Comparison of ENCODE assay signal across 12 cellular contexts in genomic region chr10:124698560-124699470, GRCh38. TPM values are rescaled to one million over a fixed set of nuclear protein-coding genes. Genes with fewer than 3 reads are reported as not detected.
DNase-seq lines count a peak whose midpoint lies in the region; ATAC-seq and TF ChIP-seq lines count a peak whose summit lies in the region.
"Had no signal": no experiment of that assay in that cellular context is flagged by ENCODE, and none has a peak within 500 bp of the region (broad histone marks: within the 10 kb centered on the region; RNA-seq: fewer than 3 reads in every experiment).

No MANE protein-coding gene starts in this region.

- no peak overlapping the region for H3K4me3 ChIP-seq in mesenchymal stem cell (ENCODE audit: insufficient read depth in 1 of 2, low read depth in 1 of 2, low read length in 2 of 2)
- H3K4me3 ChIP-seq in BE2C (ENCODE audit: low read depth, low read length) = no peak overlapping the region
- H3K4me3 ChIP-seq: A549, K562 had no signal

- H3K18ac ChIP-seq in mesenchymal stem cell (ENCODE audit: low read depth in 1 of 2, low read length in 2 of 2) = no peak overlapping the region

- no peak for ATAC-seq in activated T-helper 17 cell treated with anti-CD3 and anti-CD28 coated beads, Interleukin-2, amount 50 U/mL, for 72 hours (replicated peaks)
- ATAC-seq: foreskin keratinocyte, K562 had no signal

- H2AFZ ChIP-seq in mesenchymal stem cell (ENCODE audit: low read depth, low read length) = no peak overlapping the region

- no peak overlapping the region for H2BK5ac ChIP-seq in mesenchymal stem cell (ENCODE audit: low read depth, low read length, poor library complexity, severe bottlenecking)

- H3K4me1 Mint-ChIP-seq in T-helper 2 cell treated with Interferon-gamma antibody and Interleukin-4, amounts not matched to agents 5 μg/mL and 100 μg/mL, for 36 hours (ENCODE audit: low read depth) = peaks cover 74% of the 10 kb centered on the region
- H3K4me1 Mint-ChIP-seq in activated T-helper 17 cell treated with anti-CD3 and anti-CD28 coated beads, Interleukin-2, amount 50 U/mL, for 72 hours = peaks cover 86% of the 10 kb centered on the region

- no peak overlapping the region for H3K14ac ChIP-seq in mesenchymal stem cell (ENCODE audit: low read length in 2 of 2)

- H3K36me3 ChIP-seq in mesenchymal stem cell (ENCODE audit: control insufficient read depth in 1 of 2, insufficient read depth in 2 of 2, low read depth in 1 of 2, low read length in 2 of 2) (peaks cover 21 to 51% of the 10 kb centered on the region in 2 experiments), BE2C (peaks cover 10% of the 10 kb centered on the region)

- peaks cover 45% of the 10 kb centered on the region for H3K79me1 ChIP-seq in mesenchymal stem cell (replicated peaks; ENCODE audit: low read length, poor library complexity, severe bottlenecking)

- H3K9me3 ChIP-seq in mesenchymal stem cell (ENCODE audit: control insufficient read depth, low read length) = no peaks in the 10 kb centered on the region
- no peaks in the 10 kb centered on the region for H3K9me3 ChIP-seq in BE2C
- H3K9me3 ChIP-seq: A549 had no signal

- TF ChIP-seq CTCF in BE2C (IDR thresholded peaks at IDR 0.05; ENCODE audit: low read depth, low read length) = no peak

- H2BK120ac ChIP-seq in mesenchymal stem cell (ENCODE audit: low read depth, low read length) = no peak overlapping the region

- H3K4ac ChIP-seq in mesenchymal stem cell (ENCODE audit: low read depth in 1 of 2, low read length in 2 of 2) = peak overlapping the region in 1 of 2 experiments; percentile 11

- no peak overlapping the region for H3K9ac ChIP-seq in mesenchymal stem cell (ENCODE audit: low read length)

- H2AK5ac ChIP-seq in mesenchymal stem cell (ENCODE audit: low read length, severe bottlenecking) = no peak overlapping the region

- H3K36me3 Mint-ChIP-seq in T-helper 2 cell treated with Interferon-gamma antibody and Interleukin-4, amounts not matched to agents 5 μg/mL and 100 μg/mL, for 36 hours (ENCODE audit: low read depth) = peaks cover 56% of the 10 kb centered on the region
- peaks cover 91% of the 10 kb centered on the region for H3K36me3 Mint-ChIP-seq in activated T-helper 17 cell treated with anti-CD3 and anti-CD28 coated beads, Interleukin-2, amount 50 U/mL, for 72 hours (ENCODE audit: low read depth)

- H3K23ac ChIP-seq in mesenchymal stem cell (ENCODE audit: low read length in 2 of 2) = no peak overlapping the region

- H3K27me3 ChIP-seq in mesenchymal stem cell (ENCODE audit: control insufficient read depth in 1 of 2, insufficient read depth in 1 of 2, low read length in 2 of 2) (no peaks in the 10 kb centered on the region), BE2C (no peaks in the 10 kb centered on the region)
- H3K27me3 ChIP-seq: foreskin keratinocyte had no signal

- no peak overlapping the region for H3K4me2 ChIP-seq in mesenchymal stem cell (ENCODE audit: low read length, poor library complexity, severe bottlenecking)
- H3K4me2 ChIP-seq: A549 had no signal

- no peak for DNase-seq in T-helper 2 cell treated with Interferon-gamma antibody and Interleukin-4, amounts not matched to agents 5 μg/mL and 100 μg/mL, for 36 hours (ENCODE audit: low spot score)
- DNase-seq in T-helper 2 cell (no peak), mesenchymal stem cell (no peak), substantia nigra (lab: John Stamatoyannopoulos, UW) (peak in 1 of 49 donors; percentile 52), BE2C (no peak), kidney tubule cell (ENCODE audit: low spot score) (no peak), SHP77 treated with DMSO at 0.1 percent for 48 hours (lab: John Stamatoyannopoulos, UW) (no peak)
- DNase-seq: foreskin keratinocyte, NCI-H2227 treated with DMSO at 0.1 percent for 48 hours had no signal

- no peak overlapping the region for H2BK15ac ChIP-seq in mesenchymal stem cell (ENCODE audit: low read depth, poor library complexity, severe bottlenecking)

- H4K91ac ChIP-seq in mesenchymal stem cell (ENCODE audit: low read length) = peak overlapping the region; percentile 40

- WGBS in mesenchymal stem cell = 98% methylated on average over 18 of the region's 18 CpGs

- H3K9me3 Mint-ChIP-seq in T-helper 2 cell treated with Interferon-gamma antibody and Interleukin-4, amounts not matched to agents 5 μg/mL and 100 μg/mL, for 36 hours = no peaks in the 10 kb centered on the region
- no peaks in the 10 kb centered on the region for H3K9me3 Mint-ChIP-seq in activated T-helper 17 cell treated with anti-CD3 and anti-CD28 coated beads, Interleukin-2, amount 50 U/mL, for 72 hours

- H3K27ac ChIP-seq in mesenchymal stem cell (ENCODE audit: low read length, poor library complexity, severe bottlenecking) (no peak overlapping the region), substantia nigra (ENCODE audit: low read depth, low read length, poor library complexity, severe bottlenecking) (peak overlapping the region; percentile 99)
- H3K27ac ChIP-seq: A549, foreskin keratinocyte had no signal

- H3K27me3 Mint-ChIP-seq in T-helper 2 cell treated with Interferon-gamma antibody and Interleukin-4, amounts not matched to agents 5 μg/mL and 100 μg/mL, for 36 hours (ENCODE audit: low read depth) = no peaks in the 10 kb centered on the region
- H3K27me3 Mint-ChIP-seq in activated T-helper 17 cell treated with anti-CD3 and anti-CD28 coated beads, Interleukin-2, amount 50 U/mL, for 72 hours = no peaks in the 10 kb centered on the region

- H4K8ac ChIP-seq in mesenchymal stem cell (ENCODE audit: low read length) = no peak overlapping the region

- H2BK12ac ChIP-seq in mesenchymal stem cell (ENCODE audit: low read length in 2 of 2) = no peak overlapping the region

- H3K4me3 Mint-ChIP-seq in T-helper 2 cell treated with Interferon-gamma antibody and Interleukin-4, amounts not matched to agents 5 μg/mL and 100 μg/mL, for 36 hours = peak overlapping the region; percentile 16
- peak overlapping the region; percentile 91 for H3K4me3 Mint-ChIP-seq in activated T-helper 17 cell treated with anti-CD3 and anti-CD28 coated beads, Interleukin-2, amount 50 U/mL, for 72 hours

- H3K27ac Mint-ChIP-seq in T-helper 2 cell treated with Interferon-gamma antibody and Interleukin-4, amounts not matched to agents 5 μg/mL and 100 μg/mL, for 36 hours = peak overlapping the region; percentile 91
- H3K27ac Mint-ChIP-seq in activated T-helper 17 cell treated with anti-CD3 and anti-CD28 coated beads, Interleukin-2, amount 50 U/mL, for 72 hours = peak overlapping the region; percentile 97

- H3K4me1 ChIP-seq in mesenchymal stem cell (ENCODE audit: control insufficient read depth, insufficient read depth, low read depth, low read length) = peaks cover 16% of the 10 kb centered on the region
- H3K4me1 ChIP-seq in BE2C = no peaks in the 10 kb centered on the region
- H3K4me1 ChIP-seq: A549, foreskin keratinocyte had no signal

RNA-seq across cellular contexts. Expression of gene FAM53B, which starts 45.4 kb away (rescaled TPM):
- total RNA-seq in activated T-helper 17 cell treated with anti-CD3 and anti-CD28 coated beads, Interleukin-2, amount 50 U/mL, for 72 hours = 10 to 100 TPM; 21.7 to 36.8 TPM
- 8.0 TPM for polyA plus RNA-seq in mesenchymal stem cell (2013, experiment 1 of 2)
- polyA plus RNA-seq in mesenchymal stem cell (2013, experiment 2 of 2) = 7.7 TPM
- 22.9 TPM for polyA plus RNA-seq in BE2C (2012; ENCODE audit: insufficient read depth, insufficient read length, low read depth)
